8 cellular contexts compared by ENCODE assay signal in the genomic region with DNA sequence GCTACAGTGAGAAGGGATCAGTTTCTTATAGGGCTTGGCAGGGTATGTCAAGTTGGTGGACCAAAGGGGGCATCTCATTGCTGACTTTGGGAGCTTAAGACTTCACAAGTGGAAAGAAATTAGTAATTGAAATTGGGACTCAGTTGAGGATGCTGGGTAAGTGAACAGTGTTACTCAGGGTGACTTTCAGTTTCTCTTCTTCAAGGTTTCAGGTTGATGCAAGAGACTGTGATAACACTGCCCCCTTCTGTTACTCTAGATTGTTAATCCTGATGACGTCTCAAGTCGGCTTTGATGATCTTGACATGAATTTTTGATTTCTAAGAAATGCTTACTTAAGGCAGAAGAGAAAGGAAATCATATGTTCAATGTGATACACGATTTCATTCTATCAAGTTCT. TPM values are rescaled to one million over a fixed set of nuclear protein-coding genes. Genes with fewer than 3 reads are reported as not detected.
A peak's percentile ranks its signal among the peaks of the same experiment; 100 is the strongest.
DNase-seq lines count a peak whose midpoint lies in the region; ATAC-seq, FAIRE-seq and TF ChIP-seq lines count a peak whose summit lies in the region.

No MANE protein-coding gene starts in this region.

- intact Hi-C loops in MCF 10A (cut with micrococcal nuclease) (no loop called here), breast epithelium (cut with DNase I; ENCODE audit: low total_unique reads) (no loop called here), pancreas (cut with DNase I) (no loop called here)

- TF ChIP-seq POLR2A in breast epithelium (IDR thresholded peaks at IDR 0.05) = no peak

- no peak overlapping the region for H3K9ac ChIP-seq in fibroblast of lung (ENCODE audit: insufficient read depth, low read length)

- peaks cover 0 to 3% of the 10 kb centered on the region in 2 donors for H3K27me3 ChIP-seq in breast epithelium
- H3K27me3 ChIP-seq in fibroblast of lung (ENCODE audit: control insufficient read depth, insufficient read depth, low read length) = no peaks in the 10 kb centered on the region
- H3K27me3 ChIP-seq in pancreas = no peaks in the 10 kb centered on the region

- peak; percentile 92 for ATAC-seq in GM21528 (IDR thresholded peaks at IDR 0.05; ENCODE audit: low FRiP score, unreplicated experiment)
- ATAC-seq in pancreas = peak in 3 of 4 donors; percentile 68 to 85 (median 78)

- DNase-seq in MCF 10A (ENCODE audit: unreplicated experiment) (peak; percentile 86), breast epithelium (ENCODE audit: low spot score in 2 of 2) (no peak), HT-29 (ENCODE audit: low spot score) (peak; percentile 36), T follicular helper cell (ENCODE audit: low read depth) (peak; percentile 11), fibroblast of lung (ENCODE audit: low read depth in 2 of 2) (peak; percentile 73 to 82), pancreas (no peak), NK-92 (lab: John Stamatoyannopoulos, UW; ENCODE audit: unreplicated experiment) (no peak)

- no peaks in the 10 kb centered on the region for H3K79me2 ChIP-seq in fibroblast of lung (ENCODE audit: control insufficient read depth, insufficient read depth, low read length)

- no peak overlapping the region for H3K27ac Mint-ChIP-seq in MCF 10A (ENCODE audit: low read depth, unreplicated experiment)

- TF ChIP-seq CTCF in MCF 10A (IDR thresholded peaks at IDR 0.05; ENCODE audit: unreplicated experiment) (peak; percentile 41), breast epithelium (IDR thresholded peaks at IDR 0.05) (no peak), fibroblast of lung (conservative IDR thresholded peaks at IDR 0.05 in 1 of 2, IDR thresholded peaks at IDR 0.05 in 1 of 2; ENCODE audit: low read depth in 1 of 2, low read length in 2 of 2) (peak; percentile 48 to 53), pancreas (IDR thresholded peaks at IDR 0.05) (no peak)

- 31 to 35% methylated on average over 3 of the region's 3 CpGs for WGBS in pancreas, 2 donors

- BruUV-seq in MCF 10A (replicated peaks; lab: Mats Ljungman, UMichigan) = no TSS peak

- H3K27me3 Mint-ChIP-seq in MCF 10A (ENCODE audit: insufficient read depth, unreplicated experiment) = no peaks in the 10 kb centered on the region

- no peak overlapping the region for H3K4me3 ChIP-seq in breast epithelium
- H3K4me3 ChIP-seq in fibroblast of lung (replicated peaks in 1 of 4; ENCODE audit: control extremely low read depth in 1 of 4, insufficient read depth in 1 of 4, low read depth in 3 of 4, low read length in 4 of 4) = no peak overlapping the region
- no peak overlapping the region for H3K4me3 ChIP-seq in pancreas

- H2AFZ ChIP-seq in fibroblast of lung (ENCODE audit: low read length) = peak overlapping the region; percentile 63

- no peak for FAIRE-seq in pancreas (lab: Jason Lieb, UNC)

- H3K4me1 Mint-ChIP-seq in MCF 10A (ENCODE audit: insufficient read depth, unreplicated experiment) = peaks cover 30% of the 10 kb centered on the region

- POLR2A ChIA-PET in MCF 10A (lab: Yijun Ruan, JAX) = interaction anchor here (0.6 to 4.4 kb wide), 2 partner anchors 22 to 227 kb away, joined by 3 to 26 read pairs; a partner anchor contains a TSS

- H3K4me3 Mint-ChIP-seq in MCF 10A (ENCODE audit: unreplicated experiment) = no peak overlapping the region

- H3K36me3 ChIP-seq in breast epithelium = no peaks in the 10 kb centered on the region
- no peaks in the 10 kb centered on the region for H3K36me3 ChIP-seq in fibroblast of lung (ENCODE audit: control insufficient read depth, insufficient read depth, low read length)
- H3K36me3 ChIP-seq in pancreas = no peaks in the 10 kb centered on the region

- no peaks in the 10 kb centered on the region for H3K9me3 Mint-ChIP-seq in MCF 10A (ENCODE audit: unreplicated experiment)

- peak overlapping the region; percentile 70 for H3K4me2 ChIP-seq in fibroblast of lung (ENCODE audit: extremely low read depth, insufficient read depth, low read length)

- H3K9me3 ChIP-seq in breast epithelium = no peaks in the 10 kb centered on the region
- H3K9me3 ChIP-seq in fibroblast of lung (ENCODE audit: control insufficient read depth, insufficient read depth, low read depth, low read length) = no peaks in the 10 kb centered on the region
- H3K9me3 ChIP-seq in pancreas = no peaks in the 10 kb centered on the region

- H3K27ac ChIP-seq in breast epithelium (no peak overlapping the region), fibroblast of lung (ENCODE audit: insufficient read depth, low read length) (no peak overlapping the region), pancreas (no peak overlapping the region)

- H4K20me1 ChIP-seq in fibroblast of lung (ENCODE audit: control insufficient read depth, extremely low read depth, insufficient read depth, low read length) = no peaks in the 10 kb centered on the region

- H3K36me3 Mint-ChIP-seq in MCF 10A (ENCODE audit: insufficient read depth, unreplicated experiment) = no peaks in the 10 kb centered on the region

- CTCF ChIA-PET in MCF 10A (lab: Yijun Ruan, JAX) = interaction anchor here (0.7 to 4.9 kb wide), 7 partner anchors 10 to 1763 kb away, joined by 3 to 36 read pairs (median 3); no protein-coding TSS in a partner anchor

- H3K4me1 ChIP-seq in breast epithelium (no peaks in the 10 kb centered on the region), fibroblast of lung (ENCODE audit: control insufficient read depth, extremely low read depth, insufficient read depth, low read length) (peaks cover 9% of the 10 kb centered on the region), pancreas (peaks cover 0 to 9% (median 0%) of the 10 kb centered on the region in 3 donors)

RNA-seq across cellular contexts. Expression of a gene that starts 21.3 kb away (rescaled TPM):
- total RNA-seq in MCF 10A (2022) (0.16 and 0.20 TPM in 2 replicates), breast epithelium (under 1 TPM; under 0.01 to 0.33 (median 0.32) TPM), fibroblast of lung (1.0 and 1.2 TPM in 2 replicates), pancreas (1 to 10 TPM; 1.7 to 6.6 (median 3.7) TPM)
- 0.31 TPM in 1 of 2 replicates, not detected in the other for total RNA-seq in HT-29 (2014; rRNA removed; shearing (Covaris generic))
- polyA plus RNA-seq in fibroblast of lung (0.32 and 0.38 TPM in 2 replicates), pancreas (under 1 TPM; 0.57 to 0.99 TPM)
- polyA plus RNA-seq in fibroblast of lung (2012) = 0.19 and 0.20 TPM in 2 replicates
- polyA minus RNA-seq in fibroblast of lung (ENCODE audit: low replicate concordance) = 0.52 TPM in 1 of 2 replicates, not detected in the other

RNA-seq across cellular contexts. Expression of a gene that starts 21.5 kb away (rescaled TPM):
- total RNA-seq in MCF 10A (2022) (88.7 and 115 TPM in 2 replicates), breast epithelium (10 to 100 TPM; 30.5 to 50.4 (median 49.9) TPM), fibroblast of lung (69.6 and 83.2 TPM in 2 replicates), pancreas (10 to 100 TPM; 27.0 to 41.6 (median 34.8) TPM)
- 13.7 and 21.8 TPM in 2 replicates for total RNA-seq in HT-29 (2014; rRNA removed; shearing (Covaris generic))
- polyA plus RNA-seq in fibroblast of lung (110 and 175 TPM in 2 replicates), pancreas (10 to 100 TPM in 1 of 2 donors, 1 to 10 TPM in 1; 5.6 to 13.9 TPM)
- polyA plus RNA-seq in fibroblast of lung (2012) = 81.7 and 112 TPM in 2 replicates
- polyA minus RNA-seq in fibroblast of lung (ENCODE audit: low replicate concordance) = 59.6 and 66.4 TPM in 2 replicates

Comparison
In these comparisons a context has a peak if more than half of its experiments do, and no peak if none do; other contexts are left out.
1. DNase-seq: peak in MCF 10A (single experiment), HT-29 (single experiment), T follicular helper cell (single experiment) and fibroblast of lung (2 of 2); none in breast epithelium (0 of 2), pancreas (0 of 6) and NK-92 (single experiment).
2. CTCF ChIP-seq: peak in MCF 10A (single experiment) and fibroblast of lung (2 of 2); none in breast epithelium (0 of 3) and pancreas (0 of 4).